ENCODE assay signal across 16 cellular contexts in the genomic region with DNA sequence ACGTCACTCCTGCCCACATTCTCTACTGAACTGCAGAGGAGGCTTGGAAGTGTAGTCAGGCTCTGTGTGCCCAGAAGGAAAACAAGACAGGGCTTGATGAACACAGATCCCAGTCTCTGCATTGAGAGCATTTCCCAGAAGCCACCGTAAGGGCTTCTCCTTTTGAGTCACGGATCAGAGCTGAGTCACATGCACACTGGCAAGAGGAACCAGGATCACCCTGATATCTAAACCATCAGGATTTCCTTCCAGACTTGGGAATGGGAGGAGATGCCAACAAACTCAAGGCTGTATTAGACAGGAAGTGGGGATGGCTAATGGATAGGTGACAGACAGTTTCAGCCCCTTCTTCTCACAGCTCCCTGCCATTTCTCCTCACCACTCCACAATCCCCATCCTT. TPM values are rescaled to one million over a fixed set of nuclear protein-coding genes. Genes with fewer than 3 reads are reported as not detected.
DNase-seq lines count a peak whose midpoint lies in the region; ATAC-seq, FAIRE-seq and TF ChIP-seq lines count a peak whose summit lies in the region.
"Had no signal": no experiment of that assay in that cellular context is flagged by ENCODE, and none has a peak within 500 bp of the region (broad histone marks: within the 10 kb centered on the region; RNA-seq: fewer than 3 reads in every experiment).

No MANE protein-coding gene starts in this region.

- H3K4me1 Mint-ChIP-seq in astrocyte (ENCODE audit: low read depth, unreplicated experiment), result peaks cover 16% of the 10 kb centered on the region
- H3K4me1 Mint-ChIP-seq: activated naive CD8-positive, alpha-beta T cell treated with anti-CD3 and anti-CD28 coated beads for 36 hours; B cell had no signal

- no peaks in the 10 kb centered on the region for H3K27me3 ChIP-seq in astrocyte (ENCODE audit: insufficient read depth, low read length)

- H3K4me1 ChIP-seq in astrocyte (ENCODE audit: insufficient read depth, low read length), result peaks cover 9% of the 10 kb centered on the region
- H3K4me1 ChIP-seq: spleen had no signal

- no peak overlapping the region for H3K9ac ChIP-seq in astrocyte (ENCODE audit: low read length)

- H3K9me3 Mint-ChIP-seq in astrocyte (ENCODE audit: unreplicated experiment), result no peaks in the 10 kb centered on the region
- H3K9me3 Mint-ChIP-seq: activated naive CD8-positive, alpha-beta T cell treated with anti-CD3 and anti-CD28 coated beads for 36 hours; nephron had no signal

- H3K9me3 ChIP-seq in astrocyte (ENCODE audit: insufficient read depth, low read depth, low read length), result no peaks in the 10 kb centered on the region

- H3K4me3 ChIP-seq in astrocyte (ENCODE audit: insufficient read depth, low read depth, low read length), result no peak overlapping the region
- H3K4me3 ChIP-seq: spleen had no signal

- peak overlapping the region; percentile 47 for H3K27ac Mint-ChIP-seq in astrocyte (ENCODE audit: unreplicated experiment)
- H3K27ac Mint-ChIP-seq: activated CD8-positive, alpha-beta memory T cell treated with anti-CD3 and anti-CD28 coated beads, Interleukin-2, amount 10 ng/mL, durations not matched to agents 7 days and 5 days; activated naive CD8-positive, alpha-beta T cell treated with anti-CD3 and anti-CD28 coated beads for 36 hours; B cell; nephron had no signal

- peak overlapping the region; percentile 74 for H2AFZ ChIP-seq in astrocyte (ENCODE audit: low read depth, low read length)

- DNase-seq in AG08395 (ENCODE audit: low spot score), result peak; percentile 67
- DNase-seq in HTR-8/SVneo (ENCODE audit: insufficient read length, low spot score), result peak; percentile 53
- peak; percentile 74 for DNase-seq in astrocyte (ENCODE audit: low read depth)
- DNase-seq in glomerular visceral epithelial cell (ENCODE audit: extremely low spot score), result peak; percentile 74
- no peak for DNase-seq in hepatic stellate cell (ENCODE audit: low spot score)
- DNase-seq in NCI-H2171 (lab: John Stamatoyannopoulos, UW), result no peak
- DNase-seq: activated CD8-positive, alpha-beta memory T cell treated with anti-CD3 and anti-CD28 coated beads, Interleukin-2, amount 10 ng/mL, durations not matched to agents 7 days and 5 days; activated naive CD8-positive, alpha-beta T cell treated with anti-CD3 and anti-CD28 coated beads for 36 hours; effector memory CD4-positive, alpha-beta T cell; NCI-H2081; spleen; T-helper 2 cell had no signal

- no peaks in the 10 kb centered on the region for H3K36me3 Mint-ChIP-seq in astrocyte (ENCODE audit: low read depth, unreplicated experiment)
- H3K36me3 Mint-ChIP-seq: activated CD8-positive, alpha-beta memory T cell treated with anti-CD3 and anti-CD28 coated beads, Interleukin-2, amount 10 ng/mL, durations not matched to agents 7 days and 5 days; activated naive CD8-positive, alpha-beta T cell treated with anti-CD3 and anti-CD28 coated beads for 36 hours had no signal

- FAIRE-seq in HTR-8/SVneo (lab: Jason Lieb, UNC) (peak; percentile 82), astrocyte (lab: Jason Lieb, UNC) (peak; percentile 76)

- no peak overlapping the region for H3K4me3 Mint-ChIP-seq in astrocyte (ENCODE audit: unreplicated experiment)
- H3K4me3 Mint-ChIP-seq: activated CD8-positive, alpha-beta memory T cell treated with anti-CD3 and anti-CD28 coated beads, Interleukin-2, amount 10 ng/mL, durations not matched to agents 7 days and 5 days; activated naive CD8-positive, alpha-beta T cell treated with anti-CD3 and anti-CD28 coated beads for 36 hours; B cell; nephron had no signal

- H3K27me3 Mint-ChIP-seq in astrocyte (ENCODE audit: low read depth, unreplicated experiment), result no peaks in the 10 kb centered on the region

- no peak for TF ChIP-seq CTCF in astrocyte (IDR thresholded peaks at IDR 0.05; ENCODE audit: insufficient read depth, low read depth, low read length)

- no peak overlapping the region for H3K27ac ChIP-seq in astrocyte (ENCODE audit: low read depth, low read length)
- H3K27ac ChIP-seq: spleen had no signal

- no peak for ATAC-seq in HG03196 (IDR thresholded peaks at IDR 0.05; ENCODE audit: unreplicated experiment)
- ATAC-seq in HG03571 (IDR thresholded peaks at IDR 0.05; ENCODE audit: unreplicated experiment), result no peak
- ATAC-seq: activated CD8-positive, alpha-beta memory T cell treated with anti-CD3 and anti-CD28 coated beads, Interleukin-2, amount 10 ng/mL, durations not matched to agents 7 days and 5 days had no signal

- no peaks in the 10 kb centered on the region for H4K20me1 ChIP-seq in astrocyte (ENCODE audit: insufficient read depth, low read length)

- peak overlapping the region; percentile 27 for H3K4me2 ChIP-seq in astrocyte (ENCODE audit: low read length)

- no peaks in the 10 kb centered on the region for H3K79me2 ChIP-seq in astrocyte (ENCODE audit: insufficient read depth, low read length)

- H3K36me3 ChIP-seq in astrocyte (ENCODE audit: insufficient read depth, low read length), result no peaks in the 10 kb centered on the region
- H3K36me3 ChIP-seq: spleen had no signal

RNA-seq across cellular contexts. Expression of gene FBXO17, which starts 17.7 kb away (rescaled TPM):
- total RNA-seq in astrocyte, result 14.7 and 15.9 TPM in 2 replicates
- total RNA-seq: activated naive CD8-positive, alpha-beta T cell treated with anti-CD3 and anti-CD28 coated beads for 36 hours; B cell had no signal

RNA-seq across cellular contexts. Expression of gene FBXO27, which starts 39.1 kb away (rescaled TPM):
- total RNA-seq in astrocyte, result 4.1 and 7.1 TPM in 2 replicates

Comparison
In these comparisons a context has a peak if more than half of its experiments do, and no peak if none do; other contexts are left out.
1. DNase-seq: peak in AG08395 (single experiment), HTR-8/SVneo (single experiment), astrocyte (single experiment) and glomerular visceral epithelial cell (single experiment); none in hepatic stellate cell (single experiment) and NCI-H2171 (single experiment).